In genomic region chr11:5234390-5234834, GRCh38 we compare ENCODE assay signal across 13 cellular contexts. TPM values are rescaled to one million over a fixed set of nuclear protein-coding genes. Genes with fewer than 3 reads are reported as not detected.
A peak's percentile ranks its signal among the peaks of the same experiment; 100 is the strongest.
DNase-seq lines count a peak whose midpoint lies in the region; ATAC-seq and TF ChIP-seq lines count a peak whose summit lies in the region.
"Had no signal": no experiment of that assay in that cellular context is flagged by ENCODE, and none has a peak within 500 bp of the region (broad histone marks: within the 10 kb centered on the region; RNA-seq: fewer than 3 reads in every experiment).

HBD (minus strand) TSS chr11:5234483; CDS start chr11:5234433, 50 bp downstream.

- H3K36me3 ChIP-seq in left lung, result no peaks in the 10 kb centered on the region

- peak within 1 kb of the TSS; percentile 58 for H3K4me3 Mint-ChIP-seq in T-helper 2 cell treated with Interferon-gamma antibody and Interleukin-4, amounts not matched to agents 5 μg/mL and 100 μg/mL, for 36 hours
- no peak within 1 kb of the TSS for H3K4me3 Mint-ChIP-seq in T-helper 17 cell
- no peak within 1 kb of the TSS for H3K4me3 Mint-ChIP-seq in stimulated activated memory B cell treated with anti-CD40 and anti-IgM and Interleukin-4, amounts not matched to agents 10 μg/mL and 1 μg/mL and 100 μg/mL, for 72 hours
- H3K4me3 Mint-ChIP-seq: activated CD4-positive, alpha-beta T cell treated with anti-CD3 and anti-CD28 coated beads, Interleukin-2, amount 10 ng/mL, durations not matched to agents 7 days and 5 days had no signal

- DNase-seq in AG08396 (ENCODE audit: low spot score) (peak; percentile 60), NCI-H2081 treated with DMSO at 0.1 percent for 48 hours (lab: John Stamatoyannopoulos, UW) (no peak), left lung (no peak), T-helper 17 cell (no peak)
- DNase-seq in T-helper 2 cell treated with Interferon-gamma antibody and Interleukin-4, amounts not matched to agents 5 μg/mL and 100 μg/mL, for 36 hours (ENCODE audit: low spot score), result peak; percentile 5
- DNase-seq: activated CD4-positive, alpha-beta T cell treated with anti-CD3 and anti-CD28 coated beads, Interleukin-2, amount 10 ng/mL, durations not matched to agents 7 days and 5 days; cortex of kidney; stimulated activated CD4-positive, alpha-beta T cell treated with anti-CD3 and anti-CD28 coated beads, Interleukin-4, amount 100 ng/mL, for 24 hours had no signal

- H3K27ac ChIP-seq in left lung, result no peak within 1 kb of the TSS

- no peaks in the 10 kb centered on the region for H3K27me3 ChIP-seq in left lung

- no peaks in the 10 kb centered on the region for H3K9me3 Mint-ChIP-seq in T-helper 2 cell treated with Interferon-gamma antibody and Interleukin-4, amounts not matched to agents 5 μg/mL and 100 μg/mL, for 36 hours
- H3K9me3 Mint-ChIP-seq in stimulated activated memory B cell treated with anti-CD40 and anti-IgM and Interleukin-4, amounts not matched to agents 10 μg/mL and 1 μg/mL and 100 μg/mL, for 72 hours, result no peaks in the 10 kb centered on the region
- H3K9me3 Mint-ChIP-seq: activated CD4-positive, alpha-beta T cell treated with anti-CD3 and anti-CD28 coated beads, Interleukin-2, amount 10 ng/mL, durations not matched to agents 7 days and 5 days had no signal

- peaks cover 21% of the 10 kb centered on the region for H3K27me3 Mint-ChIP-seq in T-helper 2 cell treated with Interferon-gamma antibody and Interleukin-4, amounts not matched to agents 5 μg/mL and 100 μg/mL, for 36 hours (ENCODE audit: low read depth)
- H3K27me3 Mint-ChIP-seq in T-helper 17 cell, result peaks cover 18% of the 10 kb centered on the region
- peaks cover 12% of the 10 kb centered on the region for H3K27me3 Mint-ChIP-seq in stimulated activated memory B cell treated with anti-CD40 and anti-IgM and Interleukin-4, amounts not matched to agents 10 μg/mL and 1 μg/mL and 100 μg/mL, for 72 hours

- peaks cover 13% of the 10 kb centered on the region for H3K4me1 Mint-ChIP-seq in T-helper 2 cell treated with Interferon-gamma antibody and Interleukin-4, amounts not matched to agents 5 μg/mL and 100 μg/mL, for 36 hours (ENCODE audit: low read depth)
- peaks cover 5% of the 10 kb centered on the region for H3K4me1 Mint-ChIP-seq in T-helper 17 cell
- H3K4me1 Mint-ChIP-seq in stimulated activated memory B cell treated with anti-CD40 and anti-IgM and Interleukin-4, amounts not matched to agents 10 μg/mL and 1 μg/mL and 100 μg/mL, for 72 hours, result peaks cover 7% of the 10 kb centered on the region

- intact Hi-C loops in left lung (cut with DNase I), result no loop called here

- no peak for TF ChIP-seq CTCF in left lung (IDR thresholded peaks at IDR 0.05)

- peak within 1 kb of the TSS; percentile 17 for H3K27ac Mint-ChIP-seq in T-helper 2 cell treated with Interferon-gamma antibody and Interleukin-4, amounts not matched to agents 5 μg/mL and 100 μg/mL, for 36 hours
- H3K27ac Mint-ChIP-seq in T-helper 17 cell, result no peak within 1 kb of the TSS
- H3K27ac Mint-ChIP-seq in stimulated activated memory B cell treated with anti-CD40 and anti-IgM and Interleukin-4, amounts not matched to agents 10 μg/mL and 1 μg/mL and 100 μg/mL, for 72 hours, result no peak within 1 kb of the TSS
- H3K27ac Mint-ChIP-seq: activated CD4-positive, alpha-beta T cell treated with anti-CD3 and anti-CD28 coated beads, Interleukin-2, amount 10 ng/mL, durations not matched to agents 7 days and 5 days had no signal

- no peak within 1 kb of the TSS for H3K4me3 ChIP-seq in left lung

- H3K4me1 ChIP-seq in left lung, result no peaks in the 10 kb centered on the region

- ATAC-seq in GM19438 (IDR thresholded peaks at IDR 0.05; ENCODE audit: low read depth, unreplicated experiment) (peak; percentile 89), HG03103 (IDR thresholded peaks at IDR 0.05; ENCODE audit: low read depth, unreplicated experiment) (peak; percentile 85), left lung (no peak), T-helper 17 cell (no peak)
- ATAC-seq in stimulated activated memory B cell treated with anti-CD40 and anti-IgM and Interleukin-4, amounts not matched to agents 10 μg/mL and 1 μg/mL and 100 μg/mL, for 72 hours, result no peak
- ATAC-seq: HCT116 had no signal

- no peaks in the 10 kb centered on the region for H3K36me3 Mint-ChIP-seq in T-helper 2 cell treated with Interferon-gamma antibody and Interleukin-4, amounts not matched to agents 5 μg/mL and 100 μg/mL, for 36 hours (ENCODE audit: low read depth)
- no peaks in the 10 kb centered on the region for H3K36me3 Mint-ChIP-seq in T-helper 17 cell (ENCODE audit: low read depth)
- H3K36me3 Mint-ChIP-seq in stimulated activated memory B cell treated with anti-CD40 and anti-IgM and Interleukin-4, amounts not matched to agents 10 μg/mL and 1 μg/mL and 100 μg/mL, for 72 hours, result no peaks in the 10 kb centered on the region

- H3K9me3 ChIP-seq in left lung, result no peaks in the 10 kb centered on the region
- no peaks in the 10 kb centered on the region for H3K9me3 ChIP-seq in T-helper 17 cell (ENCODE audit: control insufficient read depth, low read length, poor library complexity, severe bottlenecking)

RNA-seq across cellular contexts. Expression of gene HBD, which starts in this region (rescaled TPM):
- total RNA-seq in left lung, result under 1 TPM in 1 of 2 donors, not detected in 1; 0.82 TPM
- total RNA-seq in T-helper 17 cell, result 1 to 10 TPM in 1 of 2 donors, not detected in 1; 1.0 TPM
- total RNA-seq: activated CD4-positive, alpha-beta T cell treated with anti-CD3 and anti-CD28 coated beads, Interleukin-2, amount 10 ng/mL, durations not matched to agents 7 days and 5 days; lung microvascular endothelial cell had no signal

Comparison
In these comparisons a context has a peak if more than half of its experiments do, and no peak if none do; other contexts are left out.
1. DNase-seq: peak in AG08396 (single experiment) and T-helper 2 cell treated with Interferon-gamma antibody and Interleukin-4, amounts not matched to agents 5 μg/mL and 100 μg/mL, for 36 hours (single experiment); none in NCI-H2081 treated with DMSO at 0.1 percent for 48 hours (single experiment), left lung (0 of 2) and T-helper 17 cell (0 of 3).
2. ATAC-seq: peak in GM19438 (single experiment) and HG03103 (single experiment); none in left lung (single experiment), T-helper 17 cell (single experiment) and stimulated activated memory B cell treated with anti-CD40 and anti-IgM and Interleukin-4, amounts not matched to agents 10 μg/mL and 1 μg/mL and 100 μg/mL, for 72 hours (single experiment).